20 cellular contexts compared by ENCODE assay signal in genomic region chrX:71225661-71226060, GRCh38. TPM values are rescaled to one million over a fixed set of nuclear protein-coding genes. Genes with fewer than 3 reads are reported as not detected.
A peak's percentile ranks its signal among the peaks of the same experiment; 100 is the strongest.
DNase-seq lines count a peak whose midpoint lies in the region; FAIRE-seq and TF ChIP-seq lines count a peak whose summit lies in the region.
"Had no signal": no experiment of that assay in that cellular context is flagged by ENCODE, and none has a peak within 500 bp of the region (broad histone marks: within the 10 kb centered on the region; RNA-seq: fewer than 3 reads in every experiment).

No MANE protein-coding gene starts in this region.

- H3K27me3 ChIP-seq in dorsolateral prefrontal cortex (peaks cover 0 to 69% (median 9%) of the 10 kb centered on the region in 45 donors), osteoblast (ENCODE audit: insufficient read depth, low read length) (peaks cover 3% of the 10 kb centered on the region)
- H3K27me3 ChIP-seq: SJCRH30 had no signal

- DNase-seq in COLO829 (ENCODE audit: low spot score) (peak; percentile 15), HTR-8/SVneo (ENCODE audit: insufficient read length, low spot score) (peak; percentile 60), dorsolateral prefrontal cortex (no peak), osteoblast (ENCODE audit: insufficient read length, low spot score, missing footprints) (peak; percentile 39), dedifferentiated amniotic fluid mesenchymal stem cell (ENCODE audit: extremely low spot score) (no peak), glutamatergic neuron (no peak)
- no peak for DNase-seq in activated CD4-positive, alpha-beta T cell treated with anti-CD3 and anti-CD28 coated beads, Interleukin-2, amount 50 U/mL, for 48 hours
- DNase-seq in stimulated activated CD4-positive, alpha-beta T cell treated with anti-CD3 and anti-CD28 coated beads, Interleukin-2, amount 100 ng/mL, for 24 hours, result no peak
- DNase-seq: COR-L47, GDM1, NCI-H1048, NCI-H345, NCI-H526 treated with DMSO at 0.1 percent for 48 hours, SW 1271 had no signal

- H3K36me3 Mint-ChIP-seq in glutamatergic neuron (ENCODE audit: unreplicated experiment), result no peaks in the 10 kb centered on the region
- H3K36me3 Mint-ChIP-seq: IgD-negative memory B cell had no signal

- peaks cover 2% of the 10 kb centered on the region for H3K4me1 Mint-ChIP-seq in glutamatergic neuron (ENCODE audit: low read depth, unreplicated experiment)

- TF ChIP-seq CTCF in dorsolateral prefrontal cortex (IDR thresholded peaks at IDR 0.05 in 54 of 56, conservative IDR thresholded peaks at IDR 0.05 in 2 of 56; ENCODE audit: low read depth in 1 of 56, partially characterized antibody in 56 of 56) (no peak), osteoblast (IDR thresholded peaks at IDR 0.05; ENCODE audit: extremely low read depth, low read depth, low read length) (no peak), glutamatergic neuron (IDR thresholded peaks at IDR 0.05; ENCODE audit: partially characterized antibody, unreplicated experiment) (no peak)

- no peak overlapping the region for H3K4me3 Mint-ChIP-seq in glutamatergic neuron (ENCODE audit: unreplicated experiment)
- H3K4me3 Mint-ChIP-seq: IgD-negative memory B cell had no signal

- no peaks in the 10 kb centered on the region for H3K79me2 ChIP-seq in osteoblast (ENCODE audit: insufficient read depth, low read length)

- peak overlapping the region in 18 of 59 donors; percentile 11 to 96 (median 88) for H3K27ac ChIP-seq in dorsolateral prefrontal cortex
- H3K27ac ChIP-seq in osteoblast (ENCODE audit: low read depth, low read length), result no peak overlapping the region
- H3K27ac ChIP-seq: RWPE1, SJCRH30 had no signal

- H2AFZ ChIP-seq in osteoblast (ENCODE audit: low read length), result no peak overlapping the region

- no peaks in the 10 kb centered on the region for H3K36me3 ChIP-seq in osteoblast (ENCODE audit: insufficient read depth, low read length)
- H3K36me3 ChIP-seq: SJCRH30 had no signal

- H3K27ac Mint-ChIP-seq in glutamatergic neuron (ENCODE audit: unreplicated experiment), result no peak overlapping the region

- peak; percentile 74 for FAIRE-seq in HTR-8/SVneo (lab: Jason Lieb, UNC)
- FAIRE-seq: GM12892 had no signal

- H3K9me3 Mint-ChIP-seq in glutamatergic neuron (ENCODE audit: unreplicated experiment), result no peaks in the 10 kb centered on the region
- H3K9me3 Mint-ChIP-seq: IgD-negative memory B cell had no signal

- no peaks in the 10 kb centered on the region for H4K20me1 ChIP-seq in osteoblast (ENCODE audit: insufficient read depth, low read length)

- no peaks in the 10 kb centered on the region for H3K9me3 ChIP-seq in osteoblast (ENCODE audit: low read depth, low read length)
- H3K9me3 ChIP-seq: SJCRH30 had no signal

- no peak overlapping the region for H3K4me2 ChIP-seq in osteoblast (ENCODE audit: insufficient read depth, low read length)

- peaks cover 2% of the 10 kb centered on the region for H3K27me3 Mint-ChIP-seq in glutamatergic neuron (ENCODE audit: unreplicated experiment)

- H3K4me3 ChIP-seq in dorsolateral prefrontal cortex, result peak overlapping the region in 30 of 59 donors; percentile 25 to 68 (median 54)
- no peak overlapping the region for H3K4me3 ChIP-seq in osteoblast (ENCODE audit: insufficient read depth, low read length)
- H3K4me3 ChIP-seq: SJCRH30 had no signal

- no peaks in the 10 kb centered on the region for H3K4me1 ChIP-seq in osteoblast (ENCODE audit: insufficient read depth, low read length)

- intact Hi-C loops in dorsolateral prefrontal cortex (cut with DNase I), result no loop called here

RNA-seq across cellular contexts. Expression of gene GJB1, which starts 2.6 kb away (rescaled TPM):
- total RNA-seq in dorsolateral prefrontal cortex (100 to 1,000 TPM in 2 of 120 experiments, 10 to 100 TPM in 101, 1 to 10 TPM in 17; 2.2 to 150 (median 24.8) TPM), osteoblast (not detected in 2 replicates), glutamatergic neuron (ENCODE audit: unreplicated experiment) (not detected)
- total RNA-seq: H4, OCI-LY7 had no signal

RNA-seq across cellular contexts. Expression of gene ZMYM3, which starts 28.3 kb away (rescaled TPM):
- total RNA-seq in dorsolateral prefrontal cortex, result 10 to 100 TPM; 33.0 to 60.8 (median 45.7) TPM
- total RNA-seq in osteoblast, result 15.6 TPM in 2 replicates
- 44.2 TPM for total RNA-seq in glutamatergic neuron (ENCODE audit: unreplicated experiment)

RNA-seq across cellular contexts. Expression of gene NONO, which starts 57.8 kb away (rescaled TPM):
- total RNA-seq in dorsolateral prefrontal cortex (100 to 1,000 TPM in 119 of 120 experiments, 10 to 100 TPM in 1; 98.6 to 184 (median 146) TPM), osteoblast (443 and 478 TPM in 2 replicates), glutamatergic neuron (ENCODE audit: unreplicated experiment) (696 TPM)

Comparison
In these comparisons a context has a peak if more than half of its experiments do, and no peak if none do; other contexts are left out.
1. DNase-seq: peak in COLO829 (single experiment), HTR-8/SVneo (single experiment) and osteoblast (single experiment); none in dorsolateral prefrontal cortex (0 of 10), dedifferentiated amniotic fluid mesenchymal stem cell (single experiment), glutamatergic neuron (single experiment), activated CD4-positive, alpha-beta T cell treated with anti-CD3 and anti-CD28 coated beads, Interleukin-2, amount 50 U/mL, for 48 hours (0 of 2) and stimulated activated CD4-positive, alpha-beta T cell treated with anti-CD3 and anti-CD28 coated beads, Interleukin-2, amount 100 ng/mL, for 24 hours (0 of 2).